In genomic region chr21:43331111-43331961, GRCh38 we compare ENCODE assay signal across 24 cellular contexts.
DNase-seq lines count a peak whose midpoint lies in the region; ATAC-seq and TF ChIP-seq lines count a peak whose summit lies in the region.
"Had no signal": no experiment of that assay in that cellular context is flagged by ENCODE, and none has a peak within 500 bp of the region (broad histone marks: within the 10 kb centered on the region; RNA-seq: fewer than 3 reads in every experiment).

No MANE protein-coding gene starts in this region.

- H3K9me3 ChIP-seq in breast epithelium (no peaks in the 10 kb centered on the region), mammary epithelial cell (replicated peaks; ENCODE audit: insufficient read depth, low read length) (no peaks in the 10 kb centered on the region), mesodermal cell (ENCODE audit: control insufficient read depth, low read length) (no peaks in the 10 kb centered on the region), smooth muscle cell (replicated peaks; ENCODE audit: low read depth) (no peaks in the 10 kb centered on the region), PC-3 (ENCODE audit: low read length) (no peaks in the 10 kb centered on the region)
- H3K9me3 ChIP-seq: esophagus squamous epithelium, left lung, SJCRH30 had no signal

- H3K79me2 ChIP-seq in mammary epithelial cell (ENCODE audit: insufficient read depth, low read length): no peaks in the 10 kb centered on the region
- H3K79me2 ChIP-seq in smooth muscle cell (ENCODE audit: low read depth): no peaks in the 10 kb centered on the region
- H3K79me2 ChIP-seq in PC-3 (ENCODE audit: low read length): no peaks in the 10 kb centered on the region

- H3K36me3 ChIP-seq in breast epithelium (no peaks in the 10 kb centered on the region), mammary epithelial cell (ENCODE audit: insufficient read depth, low read length) (no peaks in the 10 kb centered on the region), brain microvascular endothelial cell (replicated peaks) (no peaks in the 10 kb centered on the region), mesodermal cell (ENCODE audit: control insufficient read depth, insufficient read depth, low read length) (no peaks in the 10 kb centered on the region), smooth muscle cell (ENCODE audit: low read depth) (no peaks in the 10 kb centered on the region), PC-3 (ENCODE audit: low read depth, low read length) (no peaks in the 10 kb centered on the region)
- H3K36me3 ChIP-seq: esophagus squamous epithelium, left lung, SJCRH30 had no signal

- in situ Hi-C loops in mammary epithelial cell (cut with MboI; ENCODE audit: low sequenced_read_pairs in 2 of 2) (no loop called here), brain microvascular endothelial cell (cut with HindIII; ENCODE audit: low pct_ligation_motif_present, low sequenced_read_pairs) (no loop called here)

- H3K27me3 ChIP-seq in breast epithelium (no peaks in the 10 kb centered on the region), mammary epithelial cell (ENCODE audit: insufficient read depth, low read length) (no peaks in the 10 kb centered on the region), brain microvascular endothelial cell (replicated peaks) (no peaks in the 10 kb centered on the region), smooth muscle cell (ENCODE audit: low read depth) (no peaks in the 10 kb centered on the region), PC-3 (ENCODE audit: low read length) (no peaks in the 10 kb centered on the region)
- H3K27me3 ChIP-seq: left lung, SJCRH30 had no signal

- DNase-seq in breast epithelium (ENCODE audit: low spot score in 2 of 2) (no peak), mammary epithelial cell (no peak), brain microvascular endothelial cell (no peak), smooth muscle cell (lab: John Stamatoyannopoulos, UW; ENCODE audit: unreplicated experiment) (no peak), PC-3 (no peak)
- DNase-seq: activated CD4-positive, alpha-beta T cell treated with anti-CD3 and anti-CD28 coated beads, Interleukin-2, amount 10 ng/mL, durations not matched to agents 7 days and 5 days; activated naive CD4-positive, alpha-beta T cell; activated T-cell treated with anti-CD3 and anti-CD28 coated beads, Interleukin-2, amount 50 U/mL, for 48 hours; AML-193; CD8-positive, alpha-beta T cell; cortex of kidney; endodermal cell; esophagus squamous epithelium; NCI-H1417 treated with DMSO at 0.1 percent for 48 hours; NCI-H2081 treated with DMSO at 0.1 percent for 48 hours; NCI-H226; stimulated activated CD4-positive, alpha-beta T cell treated with anti-CD3 and anti-CD28 coated beads, Interleukin-15, amount 100 ng/mL, for 24 hours; stimulated activated naive CD4-positive, alpha-beta T cell treated with Interleukin-2 at 50 U/mL for 16 hours had no signal

- POLR2A ChIA-PET in PC-3 (lab: Charles Lee; ENCODE audit: unreplicated experiment): interaction anchor here (0.6 kb wide), 1 partner anchor 12 kb away, joined by 3 read pairs; no protein-coding TSS in a partner anchor

- H3K4me2 ChIP-seq in mammary epithelial cell (ENCODE audit: insufficient read depth, low read depth, low read length): no peak overlapping the region
- no peak overlapping the region for H3K4me2 ChIP-seq in smooth muscle cell
- no peak overlapping the region for H3K4me2 ChIP-seq in PC-3 (ENCODE audit: low read length)

- no peak for ATAC-seq in PC-3
- no peak for ATAC-seq in GM19467 (IDR thresholded peaks at IDR 0.05; ENCODE audit: unreplicated experiment)
- no peak for ATAC-seq in HG03521 (IDR thresholded peaks at IDR 0.05; ENCODE audit: unreplicated experiment)
- ATAC-seq: CD8-positive, alpha-beta T cell had no signal

- dilution Hi-C loops in mammary epithelial cell (cut with HindIII; ENCODE audit: low sequenced_read_pairs): no loop called here

- TF ChIP-seq CTCF in breast epithelium (IDR thresholded peaks at IDR 0.05): no peak
- no peak for TF ChIP-seq CTCF in mammary epithelial cell (conservative IDR thresholded peaks at IDR 0.05 in 1 of 2, IDR thresholded peaks at IDR 0.05 in 1 of 2; ENCODE audit: extremely low read depth in 1 of 2, insufficient read depth in 1 of 2, low read depth in 1 of 2, low read length in 2 of 2)
- no peak for TF ChIP-seq CTCF in brain microvascular endothelial cell (IDR thresholded peaks at IDR 0.05; ENCODE audit: low read depth, low read length, missing control alignments)
- TF ChIP-seq CTCF in smooth muscle cell (IDR thresholded peaks at IDR 0.05; ENCODE audit: borderline replicate concordance, insufficient read depth, poor library complexity, severe bottlenecking): no peak
- no peak for TF ChIP-seq CTCF in PC-3 (conservative IDR thresholded peaks at IDR 0.05; ENCODE audit: low read depth, low read length)

- BruUV-seq in mammary epithelial cell (replicated peaks; lab: Mats Ljungman, UMichigan) (no TSS peak), PC-3 (replicated peaks; lab: Mats Ljungman, UMichigan) (no TSS peak)

- H3K27ac ChIP-seq in breast epithelium (peak overlapping the region; percentile 90 to 94), mammary epithelial cell (ENCODE audit: insufficient read depth, low read depth, low read length) (no peak overlapping the region), brain microvascular endothelial cell (peak overlapping the region; percentile 96), mesodermal cell (ENCODE audit: low read depth, low read length, severe bottlenecking) (peak overlapping the region; percentile 100), smooth muscle cell (ENCODE audit: low read depth) (peak overlapping the region; percentile 99), PC-3 (ENCODE audit: low read length) (no peak overlapping the region)
- H3K27ac ChIP-seq: 22Rv1, SJCRH30 had no signal

- H3K4me1 ChIP-seq in breast epithelium: peaks cover 8 to 9% of the 10 kb centered on the region in 2 donors
- H3K4me1 ChIP-seq in mammary epithelial cell (ENCODE audit: insufficient read depth, low read length): peaks cover 17% of the 10 kb centered on the region
- peaks cover 54% of the 10 kb centered on the region for H3K4me1 ChIP-seq in mesodermal cell (ENCODE audit: control insufficient read depth, insufficient read depth, low read length, poor library complexity, severe bottlenecking)
- H3K4me1 ChIP-seq in smooth muscle cell (ENCODE audit: low read depth): peaks cover 18% of the 10 kb centered on the region
- peaks cover 29% of the 10 kb centered on the region for H3K4me1 ChIP-seq in PC-3 (ENCODE audit: insufficient read depth, low read length)

- CTCF ChIA-PET in mammary epithelial cell (lab: Charles Lee; ENCODE audit: low non-redundant PET) (no interaction called here), PC-3 (lab: Charles Lee) (no interaction called here)

- H3K9ac ChIP-seq in mammary epithelial cell (ENCODE audit: insufficient read depth, low read length) (no peak overlapping the region), smooth muscle cell (ENCODE audit: low read depth) (peak overlapping the region; percentile 86), PC-3 (ENCODE audit: low read length) (no peak overlapping the region)

- H3K9me2 ChIP-seq in PC-3 (replicated peaks; ENCODE audit: low read length): no peaks in the 10 kb centered on the region

- no peak overlapping the region for H2AFZ ChIP-seq in mammary epithelial cell (ENCODE audit: low read depth, low read length)
- no peak overlapping the region for H2AFZ ChIP-seq in smooth muscle cell (ENCODE audit: low read depth)
- no peak overlapping the region for H2AFZ ChIP-seq in PC-3 (ENCODE audit: low read length)

- intact Hi-C loops in breast epithelium (cut with DNase I; ENCODE audit: low total_unique reads) (no loop called here), mammary epithelial cell (cut with micrococcal nuclease) (no loop called here), PC-3 (cut with micrococcal nuclease) (loop anchor here (5.0 kb wide), 1 partner anchor 316 kb away; no protein-coding TSS in a partner anchor)

- WGBS in mammary epithelial cell (ENCODE audit: low coverage, missing lambda C conversion rate): 86% methylated on average over 25 of the region's 26 CpGs
- WGBS in mesodermal cell (ENCODE audit: insufficient coverage in 2 of 2), 2 experiments: 89% methylated on average over 16 to 21 of the region's 26 CpGs
- WGBS in smooth muscle cell (ENCODE audit: low lambda C conversion rate): 88% methylated on average over 26 of the region's 26 CpGs

- no peaks in the 10 kb centered on the region for H4K20me1 ChIP-seq in mammary epithelial cell (ENCODE audit: insufficient read depth, low read length)
- no peaks in the 10 kb centered on the region for H4K20me1 ChIP-seq in smooth muscle cell (ENCODE audit: low read depth)
- no peaks in the 10 kb centered on the region for H4K20me1 ChIP-seq in PC-3 (ENCODE audit: low read length)

- no peak for TF ChIP-seq POLR2A in breast epithelium (IDR thresholded peaks at IDR 0.05)

- peaks cover 9% of the 10 kb centered on the region for H3F3A ChIP-seq in smooth muscle cell (ENCODE audit: low read depth)
- no peaks in the 10 kb centered on the region for H3F3A ChIP-seq in PC-3 (ENCODE audit: low read length, unreplicated experiment)

- H3K4me3 ChIP-seq in breast epithelium (no peak overlapping the region), mammary epithelial cell (replicated peaks in 1 of 3; ENCODE audit: insufficient read depth in 1 of 3, low read depth in 2 of 3, low read length in 3 of 3) (no peak overlapping the region), brain microvascular endothelial cell (ENCODE audit: low read depth, low read length) (no peak overlapping the region), mesodermal cell (ENCODE audit: extremely low read depth, insufficient read depth, low read length, poor library complexity, severe bottlenecking) (no peak overlapping the region), smooth muscle cell (no peak overlapping the region), PC-3 (ENCODE audit: low read length) (no peak overlapping the region)
- H3K4me3 ChIP-seq: esophagus squamous epithelium, left lung, SJCRH30 had no signal

Comparison
In these comparisons a context has a peak if more than half of its experiments do, and no peak if none do; other contexts are left out.
1. H3K27ac ChIP-seq: peak in breast epithelium (2 of 2), brain microvascular endothelial cell (single experiment), mesodermal cell (single experiment) and smooth muscle cell (single experiment); none in mammary epithelial cell (single experiment) and PC-3 (single experiment).